29 cellular contexts compared by ENCODE assay signal in the genomic region with DNA sequence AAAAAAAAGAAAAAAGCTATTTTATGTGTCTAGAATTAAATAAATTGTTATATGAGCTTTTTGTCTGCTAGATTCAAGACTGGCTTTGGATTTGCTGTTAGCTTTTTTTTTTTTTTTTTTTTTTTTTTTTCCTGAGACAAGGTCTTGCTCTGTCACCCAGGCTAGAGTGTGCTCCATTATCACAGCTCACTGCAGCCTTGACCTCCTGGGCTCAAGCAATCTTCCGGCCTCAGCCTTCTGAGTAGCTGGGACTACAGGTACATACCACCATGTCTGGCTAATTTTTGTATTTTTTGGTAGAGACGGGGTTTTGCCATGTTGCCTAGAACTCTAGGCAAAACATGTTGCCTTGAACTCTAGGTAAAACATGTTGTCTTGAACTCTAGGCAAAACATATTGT.
"Had no signal": no experiment of that assay in that cellular context is flagged by ENCODE, and none has a peak within 500 bp of the region (broad histone marks: within the 10 kb centered on the region; RNA-seq: fewer than 3 reads in every experiment).

No MANE protein-coding gene starts in this region.

- H3K27me3 ChIP-seq: brain microvascular endothelial cell, dorsolateral prefrontal cortex had no signal

- H3K27ac ChIP-seq: brain microvascular endothelial cell, coronary artery, dorsolateral prefrontal cortex had no signal

- H3K27me3 Mint-ChIP-seq: activated CD4-positive, alpha-beta memory T cell treated with anti-CD3 and anti-CD28 coated beads, Interleukin-2, amount 10 ng/mL, durations not matched to agents 7 days and 5 days; activated CD4-positive, alpha-beta T cell treated with anti-CD3 and anti-CD28 coated beads, Interleukin-2, amount 10 ng/mL, durations not matched to agents 7 days and 5 days; activated naive CD8-positive, alpha-beta T cell; activated T-helper 17 cell treated with anti-CD3 and anti-CD28 coated beads, Interleukin-2, amount 50 U/mL, for 72 hours; central memory CD8-positive, alpha-beta T cell; dendritic cell treated with granulocyte-macrophage colony-stimulating factor and Interleukin-4, amounts not matched to agents 40 ng/mL and 50 ng/mL, for 4 days had no signal

- ATAC-seq: activated T-cell treated with anti-CD3 and anti-CD28 coated beads, Interleukin-2, amount 50 U/mL, for 4 hours; activated T-helper 17 cell treated with anti-CD3 and anti-CD28 coated beads, Interleukin-2, amount 50 U/mL, for 72 hours; esophagus mucosa; WTC11 had no signal

- H3K27ac Mint-ChIP-seq: activated CD4-positive, alpha-beta memory T cell treated with anti-CD3 and anti-CD28 coated beads, Interleukin-2, amount 10 ng/mL, durations not matched to agents 7 days and 5 days; activated CD4-positive, alpha-beta T cell treated with anti-CD3 and anti-CD28 coated beads, Interleukin-2, amount 10 ng/mL, durations not matched to agents 7 days and 5 days; activated T-helper 17 cell treated with anti-CD3 and anti-CD28 coated beads, Interleukin-2, amount 50 U/mL, for 72 hours; dendritic cell treated with granulocyte-macrophage colony-stimulating factor and Interleukin-4, amounts not matched to agents 40 ng/mL and 50 ng/mL, for 4 days; endodermal cell; WTC11 had no signal

- H3K4me3 Mint-ChIP-seq: activated CD4-positive, alpha-beta memory T cell treated with anti-CD3 and anti-CD28 coated beads, Interleukin-2, amount 10 ng/mL, durations not matched to agents 7 days and 5 days; activated CD4-positive, alpha-beta T cell treated with anti-CD3 and anti-CD28 coated beads, Interleukin-2, amount 10 ng/mL, durations not matched to agents 7 days and 5 days; activated T-cell treated with anti-CD3 and anti-CD28 coated beads, Interleukin-2, amount 50 U/mL, for 4 hours; dendritic cell treated with granulocyte-macrophage colony-stimulating factor and Interleukin-4, amounts not matched to agents 40 ng/mL and 50 ng/mL, for 4 days; endodermal cell; WTC11 had no signal

- DNase-seq: activated CD4-positive, alpha-beta memory T cell treated with anti-CD3 and anti-CD28 coated beads, Interleukin-2, amount 10 ng/mL, durations not matched to agents 7 days and 5 days; activated CD4-positive, alpha-beta T cell treated with anti-CD3 and anti-CD28 coated beads for 1 hour; activated CD4-positive, alpha-beta T cell treated with anti-CD3 and anti-CD28 coated beads for 4 hours; activated CD4-positive, alpha-beta T cell treated with anti-CD3 and anti-CD28 coated beads, Interleukin-2, amount 10 ng/mL, durations not matched to agents 7 days and 5 days; activated CD4-positive, alpha-beta T cell treated with anti-CD3 and anti-CD28 coated beads, Interleukin-2, amount 50 U/mL, for 4 hours; activated CD8-positive, alpha-beta memory T cell treated with anti-CD3 and anti-CD28 coated beads, Interleukin-2, amount 50 U/mL, for 48 hours; activated effector memory CD4-positive, alpha-beta T cell treated with Interleukin-2 at 50 U/mL for 16 hours; activated gamma-delta T cell treated with Interleukin-2 at 50 U/mL for 16 hours; activated naive CD4-positive, alpha-beta T cell treated with anti-CD3 and anti-CD28 coated beads, Interleukin-2, amount 50 U/mL, for 16 hours; activated naive CD4-positive, alpha-beta T cell treated with Interleukin-2 at 50 U/mL for 16 hours; activated T-cell treated with anti-CD3 and anti-CD28 coated beads for 4 hours; activated T-cell treated with anti-CD3 and anti-CD28 coated beads, Interleukin-2, amount 50 U/mL, for 4 hours; amniotic stem cell; anterior cingulate cortex; brain microvascular endothelial cell; dorsolateral prefrontal cortex; effector memory CD4-positive, alpha-beta T cell; endodermal cell; foreskin fibroblast; head of caudate nucleus; T-helper 1 cell; T-helper 2 cell had no signal

- H3K9me3 Mint-ChIP-seq: activated CD4-positive, alpha-beta memory T cell treated with anti-CD3 and anti-CD28 coated beads, Interleukin-2, amount 10 ng/mL, durations not matched to agents 7 days and 5 days; activated CD4-positive, alpha-beta T cell treated with anti-CD3 and anti-CD28 coated beads, Interleukin-2, amount 10 ng/mL, durations not matched to agents 7 days and 5 days; activated T-helper 17 cell treated with anti-CD3 and anti-CD28 coated beads, Interleukin-2, amount 50 U/mL, for 72 hours; central memory CD8-positive, alpha-beta T cell; dendritic cell treated with granulocyte-macrophage colony-stimulating factor and Interleukin-4, amounts not matched to agents 40 ng/mL and 50 ng/mL, for 4 days; endodermal cell; WTC11 had no signal

- H3K4me3 ChIP-seq: coronary artery, dorsolateral prefrontal cortex had no signal
